Comparison of ENCODE assay signal across 26 cellular contexts in genomic region chr12:81088221-81088620, GRCh38.
"Had no signal": no experiment of that assay in that cellular context is flagged by ENCODE, and none has a peak within 500 bp of the region (broad histone marks: within the 10 kb centered on the region; RNA-seq: fewer than 3 reads in every experiment).

No MANE protein-coding gene starts in this region.

- ATAC-seq: left cardiac atrium; left lung; lower lobe of right lung; natural killer cell; pancreas; right cardiac atrium; sciatic nerve; stimulated activated effector memory CD8-positive, alpha-beta T cell treated with anti-CD3 and anti-CD28 coated beads, Interleukin-12 subunit alpha, Interleukin-12 subunit beta, amount 100 ng/mL, for 72 hours had no signal

- H3K36me3 ChIP-seq: left lung, lower lobe of right lung, pancreas, prostate gland, spleen, tibial nerve, uterus had no signal

- H3K4me1 Mint-ChIP-seq: naive B cell; natural killer cell; stimulated activated effector memory CD8-positive, alpha-beta T cell treated with anti-CD3 and anti-CD28 coated beads, Interleukin-12 subunit alpha, Interleukin-12 subunit beta, amount 100 ng/mL, for 72 hours had no signal

- H3K4me3 Mint-ChIP-seq: mesothelial cell of epicardium; naive B cell; natural killer cell; stimulated activated effector memory CD8-positive, alpha-beta T cell treated with anti-CD3 and anti-CD28 coated beads, Interleukin-12 subunit alpha, Interleukin-12 subunit beta, amount 100 ng/mL, for 72 hours; stimulated activated naive CD8-positive, alpha-beta T cell treated with anti-CD3 and anti-CD28 coated beads, Interleukin-15, Interleukin-2, amounts not matched to agents 100 ng/mL and 50 ng/mL, for 24 hours; type B pancreatic cell had no signal

- H3K27ac ChIP-seq: left lung, lower lobe of right lung, pancreas, prostate gland, skin epidermis, spleen, tibial nerve, uterus had no signal

- H3K4me3 ChIP-seq: left lung, lower lobe of right lung, pancreas, prostate gland, skin epidermis, spleen, tibial nerve, uterus had no signal

- H3K27me3 Mint-ChIP-seq: naive B cell; stimulated activated naive CD8-positive, alpha-beta T cell treated with anti-CD3 and anti-CD28 coated beads, Interleukin-15, Interleukin-2, amounts not matched to agents 100 ng/mL and 50 ng/mL, for 24 hours; type B pancreatic cell had no signal

- H3K36me3 Mint-ChIP-seq: mesothelial cell of epicardium; naive B cell; natural killer cell; stimulated activated effector memory CD8-positive, alpha-beta T cell treated with anti-CD3 and anti-CD28 coated beads, Interleukin-12 subunit alpha, Interleukin-12 subunit beta, amount 100 ng/mL, for 72 hours; type B pancreatic cell had no signal

- DNase-seq: hippocampal formation; kidney glomerular epithelial cell; left cardiac atrium; left lung; lower lobe of right lung; mammary epithelial cell; mesendoderm; naive B cell; natural killer cell; pancreas; posterior cingulate gyrus; retina; right cardiac atrium; spleen; stimulated activated CD4-positive, alpha-beta T cell treated with anti-CD3 and anti-CD28 coated beads, Interleukin-4, amount 100 ng/mL, for 24 hours; stimulated activated naive CD4-positive, alpha-beta T cell; substantia nigra; uterus had no signal

- H3K27ac Mint-ChIP-seq: mesothelial cell of epicardium; naive B cell; natural killer cell; stimulated activated effector memory CD8-positive, alpha-beta T cell treated with anti-CD3 and anti-CD28 coated beads, Interleukin-12 subunit alpha, Interleukin-12 subunit beta, amount 100 ng/mL, for 72 hours; stimulated activated naive CD8-positive, alpha-beta T cell treated with anti-CD3 and anti-CD28 coated beads, Interleukin-15, Interleukin-2, amounts not matched to agents 100 ng/mL and 50 ng/mL, for 24 hours; type B pancreatic cell had no signal

- H3K27me3 ChIP-seq: left lung, pancreas, spleen, tibial nerve, uterus had no signal

- H3K9me3 ChIP-seq: left lung, lower lobe of right lung, pancreas, prostate gland, spleen, tibial nerve, uterus had no signal

- H3K9me3 Mint-ChIP-seq: mesothelial cell of epicardium; stimulated activated naive CD8-positive, alpha-beta T cell treated with anti-CD3 and anti-CD28 coated beads, Interleukin-15, Interleukin-2, amounts not matched to agents 100 ng/mL and 50 ng/mL, for 24 hours; type B pancreatic cell had no signal

- H3K4me1 ChIP-seq: left lung, pancreas, prostate gland, spleen had no signal
